In genomic region chr2:212628586-212628985, GRCh38 we compare ENCODE assay signal across 29 cellular contexts.
"Had no signal": no experiment of that assay in that cellular context is flagged by ENCODE, and none has a peak within 500 bp of the region (broad histone marks: within the 10 kb centered on the region; RNA-seq: fewer than 3 reads in every experiment).

No MANE protein-coding gene starts in this region.

- H3K27ac ChIP-seq: colonic mucosa, coronary artery, dorsolateral prefrontal cortex, epithelial cell of prostate, esophagus muscularis mucosa, esophagus squamous epithelium, foreskin keratinocyte, gastrocnemius medialis, gastroesophageal sphincter, heart left ventricle, heart right ventricle, hepatocyte had no signal

- H3K4me1 ChIP-seq: colonic mucosa, esophagus muscularis mucosa, esophagus squamous epithelium, foreskin keratinocyte, gastrocnemius medialis, gastroesophageal sphincter, heart left ventricle, heart right ventricle had no signal

- H3K4me2 ChIP-seq: hepatocyte had no signal

- H3K4me1 Mint-ChIP-seq: endodermal cell had no signal

- H3K4me3 ChIP-seq: colonic mucosa, coronary artery, dorsolateral prefrontal cortex, esophagus muscularis mucosa, esophagus squamous epithelium, gastrocnemius medialis, gastroesophageal sphincter, heart left ventricle, heart right ventricle, hepatocyte had no signal

- H3K9me3 Mint-ChIP-seq: endodermal cell had no signal

- H3K27me3 Mint-ChIP-seq: dendritic cell treated with granulocyte-macrophage colony-stimulating factor and Interleukin-4, amounts not matched to agents 40 ng/mL and 50 ng/mL, for 4 days; effector memory CD8-positive, alpha-beta T cell had no signal

- H3K27ac Mint-ChIP-seq: dendritic cell treated with granulocyte-macrophage colony-stimulating factor and Interleukin-4, amounts not matched to agents 40 ng/mL and 50 ng/mL, for 4 days; effector memory CD8-positive, alpha-beta T cell; endodermal cell had no signal

- H2AFZ ChIP-seq: hepatocyte had no signal

- H3K27me3 ChIP-seq: colonic mucosa, dorsolateral prefrontal cortex, esophagus muscularis mucosa, esophagus squamous epithelium, foreskin keratinocyte, gastrocnemius medialis, gastroesophageal sphincter, heart left ventricle, heart right ventricle, hepatocyte had no signal

- H3K4me3 Mint-ChIP-seq: dendritic cell treated with granulocyte-macrophage colony-stimulating factor and Interleukin-4, amounts not matched to agents 40 ng/mL and 50 ng/mL, for 4 days; effector memory CD8-positive, alpha-beta T cell; endodermal cell had no signal

- H3K79me2 ChIP-seq: hepatocyte had no signal

- H3K9me3 ChIP-seq: colonic mucosa, esophagus squamous epithelium, gastrocnemius medialis, gastroesophageal sphincter had no signal

- FAIRE-seq: colon, endometrium, endothelial cell of umbilical vein, frontal cortex had no signal

- DNase-seq: colonic mucosa; cortex of kidney; dermis blood vessel endothelial cell; dorsolateral prefrontal cortex; effector CD4-positive, alpha-beta T cell; effector CD8-positive, alpha-beta T cell; effector memory CD4-positive, alpha-beta T cell; effector memory CD8-positive, alpha-beta T cell; endodermal cell; erythroblast; esophagus squamous epithelium; foreskin fibroblast; foreskin melanocyte; gastrocnemius medialis; glutamatergic neuron; head of caudate nucleus; heart left ventricle; heart right ventricle had no signal

- H3K36me3 ChIP-seq: colonic mucosa, esophagus muscularis mucosa, esophagus squamous epithelium, gastrocnemius medialis, gastroesophageal sphincter, heart left ventricle, heart right ventricle had no signal
